10 cellular contexts compared by ENCODE assay signal in the genomic region with DNA sequence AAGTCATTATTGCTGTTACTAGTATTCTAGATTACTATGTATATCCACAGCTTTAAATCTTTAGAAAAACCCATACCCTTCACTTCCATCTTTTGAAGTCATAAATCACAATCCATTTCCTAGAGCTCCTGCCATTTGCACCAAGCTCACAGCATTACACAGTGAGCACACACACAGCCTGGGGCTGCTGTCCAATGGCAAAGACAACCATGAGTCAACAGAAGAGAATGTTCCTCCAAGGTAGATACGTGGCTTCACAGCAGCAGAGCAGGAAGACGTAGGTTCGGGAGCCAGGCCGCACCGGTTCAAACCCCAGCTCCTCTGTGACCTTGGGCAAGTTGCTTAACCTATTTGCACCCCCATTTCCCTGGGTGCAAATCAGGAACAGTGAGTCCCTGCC.
A peak's percentile ranks its signal among the peaks of the same experiment; 100 is the strongest.
DNase-seq lines count a peak whose midpoint lies in the region; ATAC-seq and TF ChIP-seq lines count a peak whose summit lies in the region.
"Had no signal": no experiment of that assay in that cellular context is flagged by ENCODE, and none has a peak within 500 bp of the region (broad histone marks: within the 10 kb centered on the region; RNA-seq: fewer than 3 reads in every experiment).

No MANE protein-coding gene starts in this region.

- no peak overlapping the region for H3K27ac Mint-ChIP-seq in activated T-cell treated with anti-CD3 and anti-CD28 coated beads, Interleukin-2, amount 50 U/mL, for 72 hours

- peaks cover 5% of the 10 kb centered on the region for H3K79me2 ChIP-seq in hepatocyte

- peak; percentile 95 for TF ChIP-seq EP300 in transverse colon (IDR thresholded peaks at IDR 0.05; ENCODE audit: low read depth)

- in situ Hi-C loops in transverse colon (cut with MboI; ENCODE audit: low pct_ligation_motif_present in 1 of 4, low pct_unique_long_range_greater_than_20kb in 1 of 4, low sequenced_read_pairs in 3 of 4) = no loop called here

- intact Hi-C loops in transverse colon (cut with DNase I; ENCODE audit: low total_unique reads) = no loop called here

- ATAC-seq in activated T-cell treated with anti-CD3 and anti-CD28 coated beads, Interleukin-2, amount 50 U/mL, for 72 hours (replicated peaks in 1 of 2) = no peak
- no peak for ATAC-seq in GM21825 (IDR thresholded peaks at IDR 0.05; ENCODE audit: unreplicated experiment)

- 39% methylated on average over 5 of the region's 5 CpGs for WGBS in hepatocyte (ENCODE audit: low lambda C conversion rate, missing lambda C conversion rate)
- 88% methylated on average over 5 of the region's 5 CpGs; no CpG with 5 or more reads in 1 of the 2 donors for WGBS in transverse colon (ENCODE audit: low coverage in 1 of 2), 2 donors

- H3K27ac ChIP-seq in hepatocyte (no peak overlapping the region), transverse colon (peak overlapping the region in 3 of 4 donors; percentile 36 to 64 (median 61))

- H3K9me3 Mint-ChIP-seq in activated T-cell treated with anti-CD3 and anti-CD28 coated beads, Interleukin-2, amount 50 U/mL, for 72 hours = no peaks in the 10 kb centered on the region
- H3K9me3 Mint-ChIP-seq: neural crest cell had no signal

- no peak for TF ChIP-seq CTCF in hepatocyte (IDR thresholded peaks at IDR 0.05; ENCODE audit: poor library complexity)
- no peak for TF ChIP-seq CTCF in transverse colon (IDR thresholded peaks at IDR 0.05)

- H3K4me3 Mint-ChIP-seq in activated T-cell treated with anti-CD3 and anti-CD28 coated beads, Interleukin-2, amount 50 U/mL, for 72 hours = peak overlapping the region; percentile 75 to 81
- H3K4me3 Mint-ChIP-seq: neural crest cell had no signal

- no peak for TF ChIP-seq POLR2A in transverse colon (IDR thresholded peaks at IDR 0.05)

- H3K4me3 ChIP-seq in hepatocyte = no peak overlapping the region
- no peak overlapping the region for H3K4me3 ChIP-seq in transverse colon

- H3K36me3 Mint-ChIP-seq in activated T-cell treated with anti-CD3 and anti-CD28 coated beads, Interleukin-2, amount 50 U/mL, for 72 hours (ENCODE audit: insufficient read depth in 2 of 2) = no peaks in the 10 kb centered on the region

- H3K36me3 ChIP-seq in hepatocyte (replicated peaks; ENCODE audit: insufficient read depth, low read depth) = no peaks in the 10 kb centered on the region
- no peaks in the 10 kb centered on the region for H3K36me3 ChIP-seq in transverse colon

- H3K9me3 ChIP-seq in hepatocyte (ENCODE audit: low read depth) = no peaks in the 10 kb centered on the region
- no peaks in the 10 kb centered on the region for H3K9me3 ChIP-seq in transverse colon

- no peak overlapping the region for H2AFZ ChIP-seq in hepatocyte

- peaks cover 19% of the 10 kb centered on the region for H3K4me1 ChIP-seq in hepatocyte (ENCODE audit: insufficient read depth)
- H3K4me1 ChIP-seq in transverse colon = peaks cover 0 to 19% (median 10%) of the 10 kb centered on the region in 4 donors

- peak in 1 of 2 donors; percentile 17 for DNase-seq in activated T-cell treated with anti-CD3 and anti-CD28 coated beads, Interleukin-2, amount 50 U/mL, for 72 hours
- no peak for DNase-seq in activated T-cell treated with anti-CD3 and anti-CD28 coated beads, Interleukin-2, amount 50 U/mL, for 48 hours
- DNase-seq in amniotic epithelial cell (ENCODE audit: low read depth) = peak; percentile 94
- peak; percentile 81 for DNase-seq in hepatocyte (ENCODE audit: low spot score)
- no peak for DNase-seq in transverse colon
- DNase-seq in NCI-H2171 treated with DMSO at 0.1 percent for 48 hours (lab: John Stamatoyannopoulos, UW) = no peak
- DNase-seq in NCI-H1417 (lab: John Stamatoyannopoulos, UW) = no peak
- DNase-seq: activated naive CD4-positive, alpha-beta T cell treated with anti-CD3 and anti-CD28 coated beads, Interleukin-2, amount 50 U/mL, for 16 hours had no signal

- peaks cover 5% of the 10 kb centered on the region for H3K27me3 Mint-ChIP-seq in activated T-cell treated with anti-CD3 and anti-CD28 coated beads, Interleukin-2, amount 50 U/mL, for 72 hours (ENCODE audit: low read depth)

- peaks cover 32% of the 10 kb centered on the region for H3K4me1 Mint-ChIP-seq in activated T-cell treated with anti-CD3 and anti-CD28 coated beads, Interleukin-2, amount 50 U/mL, for 72 hours (ENCODE audit: low read depth)

- no peak overlapping the region for H3K4me2 ChIP-seq in hepatocyte

- H3K27me3 ChIP-seq in hepatocyte = no peaks in the 10 kb centered on the region
- H3K27me3 ChIP-seq in transverse colon = no peaks in the 10 kb centered on the region

- no peaks in the 10 kb centered on the region for H4K20me1 ChIP-seq in hepatocyte (ENCODE audit: insufficient read depth, poor library complexity, severe bottlenecking)

- no peaks in the 10 kb centered on the region for H3K9me2 ChIP-seq in hepatocyte (replicated peaks; ENCODE audit: insufficient read depth)

Comparison
In these comparisons a context has a peak if more than half of its experiments do, and no peak if none do; other contexts are left out.
1. DNase-seq: peak in amniotic epithelial cell (single experiment) and hepatocyte (single experiment); none in activated T-cell treated with anti-CD3 and anti-CD28 coated beads, Interleukin-2, amount 50 U/mL, for 48 hours (0 of 2), transverse colon (single experiment), NCI-H2171 treated with DMSO at 0.1 percent for 48 hours (single experiment) and NCI-H1417 (0 of 3).